1 cellular context compared by ENCODE assay signal in genomic region chr2:10120938-10121574, GRCh38.
TF ChIP-seq lines count a peak whose summit lies in the region.

No MANE protein-coding gene starts in this region.

TF ChIP-seq in HepG2, 621 proteins besides CTCF, POLR2A, EP300 and RAD21 (continues in another document):
- TF ChIP-seq PATZ1 (CRISPR knock-in tag; IDR thresholded peaks at IDR 0.05) = peak; percentile 62; the same call in 1 of the 2 replicates
- no peak for TF ChIP-seq KMT2B (CRISPR knock-in tag; IDR thresholded peaks at IDR 0.05)
- TF ChIP-seq SNAI1 (CRISPR knock-in tag; IDR thresholded peaks at IDR 0.05; ENCODE audit: borderline replicate concordance) = 0 out of 2 replicates have a peak, but pooled peaks have one; percentile 16
- TF ChIP-seq AGO2 (optimal IDR thresholded peaks at IDR 0.05; ENCODE audit: low read depth, low read length) = no peak
- no peak for TF ChIP-seq ZSCAN21 (CRISPR knock-in tag; IDR thresholded peaks at IDR 0.05; ENCODE audit: borderline replicate concordance)
- no peak for TF ChIP-seq DDIT3 (CRISPR knock-in tag; IDR thresholded peaks at IDR 0.05)
- no peak for TF ChIP-seq KLF16 (CRISPR knock-in tag; IDR thresholded peaks at IDR 0.05)
- no peak for TF ChIP-seq ZC3H13 (CRISPR knock-in tag; IDR thresholded peaks at IDR 0.05)
- no peak for TF ChIP-seq ZNF558 (CRISPR knock-in tag; IDR thresholded peaks at IDR 0.05; ENCODE audit: borderline replicate concordance)
- TF ChIP-seq ARID3A (IDR thresholded peaks at IDR 0.05; ENCODE audit: low read depth, low read length) = no peak
- TF ChIP-seq KDM1A (CRISPR knock-in tag; IDR thresholded peaks at IDR 0.05) = no peak
- TF ChIP-seq ZNF225 (CRISPR knock-in tag; IDR thresholded peaks at IDR 0.05) = no peak
- TF ChIP-seq HNF4A (CRISPR knock-in tag; IDR thresholded peaks at IDR 0.05) = no peak
- TF ChIP-seq ZNF468 (CRISPR knock-in tag; IDR thresholded peaks at IDR 0.05) = no peak
- 0 out of 2 replicates have a peak, but pooled peaks have one; percentile 20 for TF ChIP-seq ZNF124 (CRISPR knock-in tag; IDR thresholded peaks at IDR 0.05)
- TF ChIP-seq KLF9 (CRISPR knock-in tag; IDR thresholded peaks at IDR 0.05; ENCODE audit: low read depth) = no peak
- TF ChIP-seq ZNF530 (CRISPR knock-in tag; IDR thresholded peaks at IDR 0.05; ENCODE audit: low read depth) = no peak
- TF ChIP-seq, protein P1, sequence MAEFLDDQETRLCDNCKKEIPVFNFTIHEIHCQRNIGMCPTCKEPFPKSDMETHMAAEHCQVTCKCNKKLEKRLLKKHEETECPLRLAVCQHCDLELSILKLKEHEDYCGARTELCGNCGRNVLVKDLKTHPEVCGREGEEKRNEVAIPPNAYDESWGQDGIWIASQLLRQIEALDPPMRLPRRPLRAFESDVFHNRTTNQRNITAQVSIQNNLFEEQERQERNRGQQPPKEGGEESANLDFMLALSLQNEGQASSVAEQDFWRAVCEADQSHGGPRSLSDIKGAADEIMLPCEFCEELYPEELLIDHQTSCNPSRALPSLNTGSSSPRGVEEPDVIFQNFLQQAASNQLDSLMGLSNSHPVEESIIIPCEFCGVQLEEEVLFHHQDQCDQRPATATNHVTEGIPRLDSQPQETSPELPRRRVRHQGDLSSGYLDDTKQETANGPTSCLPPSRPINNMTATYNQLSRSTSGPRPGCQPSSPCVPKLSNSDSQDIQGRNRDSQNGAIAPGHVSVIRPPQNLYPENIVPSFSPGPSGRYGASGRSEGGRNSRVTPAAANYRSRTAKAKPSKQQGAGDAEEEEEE (CRISPR knock-in tag; IDR thresholded peaks at IDR 0.05; ENCODE audit: borderline replicate concordance) = no peak
- 0 out of 2 replicates have a peak, but pooled peaks have one; percentile 18 for TF ChIP-seq ZNF264 (CRISPR knock-in tag; IDR thresholded peaks at IDR 0.05)
- no peak for TF ChIP-seq NRL (CRISPR knock-in tag; IDR thresholded peaks at IDR 0.05; ENCODE audit: borderline replicate concordance)
- TF ChIP-seq CREM (IDR thresholded peaks at IDR 0.05) = peak; percentile 0; the same call in 1 of the 2 replicates
- TF ChIP-seq CREM (CRISPR knock-in tag; IDR thresholded peaks at IDR 0.05) = no peak
- TF ChIP-seq AFF4 (CRISPR knock-in tag; IDR thresholded peaks at IDR 0.05) = no peak
- TF ChIP-seq ZNF263 (CRISPR knock-in tag; IDR thresholded peaks at IDR 0.05) = no peak
- TF ChIP-seq HMG20A (CRISPR knock-in tag; IDR thresholded peaks at IDR 0.05; ENCODE audit: borderline replicate concordance) = no peak
- TF ChIP-seq SRSF4 (IDR thresholded peaks at IDR 0.05; ENCODE audit: low read depth, low read length, poor library complexity, severe bottlenecking) = peak; percentile 12
- no peak for TF ChIP-seq RORA (CRISPR knock-in tag; IDR thresholded peaks at IDR 0.05)
- TF ChIP-seq FOSL1 (CRISPR knock-in tag; IDR thresholded peaks at IDR 0.05; ENCODE audit: borderline replicate concordance) = no peak
- no peak for TF ChIP-seq ZNF317 (CRISPR knock-in tag; IDR thresholded peaks at IDR 0.05)
- peak; percentile 3 for TF ChIP-seq YY1 (IDR thresholded peaks at IDR 0.05; ENCODE audit: insufficient read depth, insufficient replicate concordance, low read depth, low read length)
- no peak for TF ChIP-seq ETV5 (CRISPR knock-in tag; IDR thresholded peaks at IDR 0.05; ENCODE audit: borderline replicate concordance)
- no peak for TF ChIP-seq ZNF691 (CRISPR knock-in tag; IDR thresholded peaks at IDR 0.05; ENCODE audit: borderline replicate concordance, low read depth)
- TF ChIP-seq SIN3A (IDR thresholded peaks at IDR 0.05; ENCODE audit: borderline replicate concordance, low read depth, low read length) = 0 out of 2 replicates have a peak, but pooled peaks have one; percentile 54
- TF ChIP-seq ZNF503 (CRISPR knock-in tag; IDR thresholded peaks at IDR 0.05) = peak; percentile 9; the same call in 1 of the 2 replicates
- TF ChIP-seq ZNF652 (CRISPR knock-in tag; IDR thresholded peaks at IDR 0.05; ENCODE audit: borderline replicate concordance, low read depth) = no peak
- no peak for TF ChIP-seq TFDP1 (CRISPR knock-in tag; IDR thresholded peaks at IDR 0.05; ENCODE audit: borderline replicate concordance)
- TF ChIP-seq ZFP41 (CRISPR knock-in tag; IDR thresholded peaks at IDR 0.05; ENCODE audit: borderline replicate concordance) = no peak
- TF ChIP-seq HDAC1 (CRISPR knock-in tag; IDR thresholded peaks at IDR 0.05) = no peak
- no peak; the same call in 1 of the 2 replicates for TF ChIP-seq KLF11 (CRISPR knock-in tag; IDR thresholded peaks at IDR 0.05)
- no peak; the same call in 1 of the 2 replicates for TF ChIP-seq GATAD2A (CRISPR knock-in tag; IDR thresholded peaks at IDR 0.05)
- TF ChIP-seq, protein P2, sequence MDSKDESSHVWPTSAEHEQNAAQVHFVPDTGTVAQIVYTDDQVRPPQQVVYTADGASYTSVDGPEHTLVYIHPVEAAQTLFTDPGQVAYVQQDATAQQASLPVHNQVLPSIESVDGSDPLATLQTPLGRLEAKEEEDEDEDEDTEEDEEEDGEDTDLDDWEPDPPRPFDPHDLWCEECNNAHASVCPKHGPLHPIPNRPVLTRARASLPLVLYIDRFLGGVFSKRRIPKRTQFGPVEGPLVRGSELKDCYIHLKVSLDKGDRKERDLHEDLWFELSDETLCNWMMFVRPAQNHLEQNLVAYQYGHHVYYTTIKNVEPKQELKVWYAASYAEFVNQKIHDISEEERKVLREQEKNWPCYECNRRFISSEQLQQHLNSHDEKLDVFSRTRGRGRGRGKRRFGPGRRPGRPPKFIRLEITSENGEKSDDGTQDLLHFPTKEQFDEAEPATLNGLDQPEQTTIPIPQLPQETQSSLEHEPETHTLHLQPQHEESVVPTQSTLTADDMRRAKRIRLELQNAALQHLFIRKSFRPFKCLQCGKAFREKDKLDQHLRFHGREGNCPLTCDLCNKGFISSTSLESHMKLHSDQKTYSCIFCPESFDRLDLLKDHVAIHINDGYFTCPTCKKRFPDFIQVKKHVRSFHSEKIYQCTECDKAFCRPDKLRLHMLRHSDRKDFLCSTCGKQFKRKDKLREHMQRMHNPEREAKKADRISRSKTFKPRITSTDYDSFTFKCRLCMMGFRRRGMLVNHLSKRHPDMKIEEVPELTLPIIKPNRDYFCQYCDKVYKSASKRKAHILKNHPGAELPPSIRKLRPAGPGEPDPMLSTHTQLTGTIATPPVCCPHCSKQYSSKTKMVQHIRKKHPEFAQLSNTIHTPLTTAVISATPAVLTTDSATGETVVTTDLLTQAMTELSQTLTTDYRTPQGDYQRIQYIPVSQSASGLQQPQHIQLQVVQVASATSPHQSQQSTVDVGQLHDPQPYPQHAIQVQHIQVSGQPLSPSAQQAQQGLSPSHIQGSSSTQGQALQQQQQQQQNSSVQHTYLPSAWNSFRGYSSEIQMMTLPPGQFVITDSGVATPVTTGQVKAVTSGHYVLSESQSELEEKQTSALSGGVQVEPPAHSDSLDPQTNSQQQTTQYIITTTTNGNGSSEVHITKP (CRISPR knock-in tag; IDR thresholded peaks at IDR 0.05; ENCODE audit: low read depth) = no peak
